1 cellular context compared by ENCODE assay signal in genomic region chr7:81770823-81771222, GRCh38.
TF ChIP-seq lines count a peak whose summit lies in the region.

No MANE protein-coding gene starts in this region.

TF ChIP-seq in liver, 16 proteins besides CTCF, POLR2A, EP300 and RAD21 (continued from another document):
- TF ChIP-seq, protein P1, sequence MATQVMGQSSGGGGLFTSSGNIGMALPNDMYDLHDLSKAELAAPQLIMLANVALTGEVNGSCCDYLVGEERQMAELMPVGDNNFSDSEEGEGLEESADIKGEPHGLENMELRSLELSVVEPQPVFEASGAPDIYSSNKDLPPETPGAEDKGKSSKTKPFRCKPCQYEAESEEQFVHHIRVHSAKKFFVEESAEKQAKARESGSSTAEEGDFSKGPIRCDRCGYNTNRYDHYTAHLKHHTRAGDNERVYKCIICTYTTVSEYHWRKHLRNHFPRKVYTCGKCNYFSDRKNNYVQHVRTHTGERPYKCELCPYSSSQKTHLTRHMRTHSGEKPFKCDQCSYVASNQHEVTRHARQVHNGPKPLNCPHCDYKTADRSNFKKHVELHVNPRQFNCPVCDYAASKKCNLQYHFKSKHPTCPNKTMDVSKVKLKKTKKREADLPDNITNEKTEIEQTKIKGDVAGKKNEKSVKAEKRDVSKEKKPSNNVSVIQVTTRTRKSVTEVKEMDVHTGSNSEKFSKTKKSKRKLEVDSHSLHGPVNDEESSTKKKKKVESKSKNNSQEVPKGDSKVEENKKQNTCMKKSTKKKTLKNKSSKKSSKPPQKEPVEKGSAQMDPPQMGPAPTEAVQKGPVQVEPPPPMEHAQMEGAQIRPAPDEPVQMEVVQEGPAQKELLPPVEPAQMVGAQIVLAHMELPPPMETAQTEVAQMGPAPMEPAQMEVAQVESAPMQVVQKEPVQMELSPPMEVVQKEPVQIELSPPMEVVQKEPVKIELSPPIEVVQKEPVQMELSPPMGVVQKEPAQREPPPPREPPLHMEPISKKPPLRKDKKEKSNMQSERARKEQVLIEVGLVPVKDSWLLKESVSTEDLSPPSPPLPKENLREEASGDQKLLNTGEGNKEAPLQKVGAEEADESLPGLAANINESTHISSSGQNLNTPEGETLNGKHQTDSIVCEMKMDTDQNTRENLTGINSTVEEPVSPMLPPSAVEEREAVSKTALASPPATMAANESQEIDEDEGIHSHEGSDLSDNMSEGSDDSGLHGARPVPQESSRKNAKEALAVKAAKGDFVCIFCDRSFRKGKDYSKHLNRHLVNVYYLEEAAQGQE (IDR thresholded peaks at IDR 0.05) = no peak
- TF ChIP-seq ZBTB33 (IDR thresholded peaks at IDR 0.05) = no peak
- TF ChIP-seq HNF4A (conservative IDR thresholded peaks at IDR 0.05) = no peak
- no peak for TF ChIP-seq JUND (IDR thresholded peaks at IDR 0.05)
- TF ChIP-seq RXRA (IDR thresholded peaks at IDR 0.05) = no peak
- no peak for TF ChIP-seq FOXA1 (IDR thresholded peaks at IDR 0.05)
- TF ChIP-seq YY1 (IDR thresholded peaks at IDR 0.05) = no peak
TF ChIP-seq in liver: peak in this region for 0.
